In genomic region chr16:87583453-87584131, GRCh38 we compare ENCODE assay signal across 1 cellular context.
TF ChIP-seq lines count a peak whose summit lies in the region.

No MANE protein-coding gene starts in this region.

TF ChIP-seq in GM23338, 12 proteins besides CTCF, POLR2A, EP300 and RAD21 (continued from another document):
- no peak for TF ChIP-seq ETS1 (IDR thresholded peaks at IDR 0.05)
- TF ChIP-seq ZNF331 (CRISPR knock-in tag; IDR thresholded peaks at IDR 0.05; ENCODE audit: low read depth) = no peak
- TF ChIP-seq ZNF114 (CRISPR knock-in tag; IDR thresholded peaks at IDR 0.05) = no peak
- TF ChIP-seq, protein P1, sequence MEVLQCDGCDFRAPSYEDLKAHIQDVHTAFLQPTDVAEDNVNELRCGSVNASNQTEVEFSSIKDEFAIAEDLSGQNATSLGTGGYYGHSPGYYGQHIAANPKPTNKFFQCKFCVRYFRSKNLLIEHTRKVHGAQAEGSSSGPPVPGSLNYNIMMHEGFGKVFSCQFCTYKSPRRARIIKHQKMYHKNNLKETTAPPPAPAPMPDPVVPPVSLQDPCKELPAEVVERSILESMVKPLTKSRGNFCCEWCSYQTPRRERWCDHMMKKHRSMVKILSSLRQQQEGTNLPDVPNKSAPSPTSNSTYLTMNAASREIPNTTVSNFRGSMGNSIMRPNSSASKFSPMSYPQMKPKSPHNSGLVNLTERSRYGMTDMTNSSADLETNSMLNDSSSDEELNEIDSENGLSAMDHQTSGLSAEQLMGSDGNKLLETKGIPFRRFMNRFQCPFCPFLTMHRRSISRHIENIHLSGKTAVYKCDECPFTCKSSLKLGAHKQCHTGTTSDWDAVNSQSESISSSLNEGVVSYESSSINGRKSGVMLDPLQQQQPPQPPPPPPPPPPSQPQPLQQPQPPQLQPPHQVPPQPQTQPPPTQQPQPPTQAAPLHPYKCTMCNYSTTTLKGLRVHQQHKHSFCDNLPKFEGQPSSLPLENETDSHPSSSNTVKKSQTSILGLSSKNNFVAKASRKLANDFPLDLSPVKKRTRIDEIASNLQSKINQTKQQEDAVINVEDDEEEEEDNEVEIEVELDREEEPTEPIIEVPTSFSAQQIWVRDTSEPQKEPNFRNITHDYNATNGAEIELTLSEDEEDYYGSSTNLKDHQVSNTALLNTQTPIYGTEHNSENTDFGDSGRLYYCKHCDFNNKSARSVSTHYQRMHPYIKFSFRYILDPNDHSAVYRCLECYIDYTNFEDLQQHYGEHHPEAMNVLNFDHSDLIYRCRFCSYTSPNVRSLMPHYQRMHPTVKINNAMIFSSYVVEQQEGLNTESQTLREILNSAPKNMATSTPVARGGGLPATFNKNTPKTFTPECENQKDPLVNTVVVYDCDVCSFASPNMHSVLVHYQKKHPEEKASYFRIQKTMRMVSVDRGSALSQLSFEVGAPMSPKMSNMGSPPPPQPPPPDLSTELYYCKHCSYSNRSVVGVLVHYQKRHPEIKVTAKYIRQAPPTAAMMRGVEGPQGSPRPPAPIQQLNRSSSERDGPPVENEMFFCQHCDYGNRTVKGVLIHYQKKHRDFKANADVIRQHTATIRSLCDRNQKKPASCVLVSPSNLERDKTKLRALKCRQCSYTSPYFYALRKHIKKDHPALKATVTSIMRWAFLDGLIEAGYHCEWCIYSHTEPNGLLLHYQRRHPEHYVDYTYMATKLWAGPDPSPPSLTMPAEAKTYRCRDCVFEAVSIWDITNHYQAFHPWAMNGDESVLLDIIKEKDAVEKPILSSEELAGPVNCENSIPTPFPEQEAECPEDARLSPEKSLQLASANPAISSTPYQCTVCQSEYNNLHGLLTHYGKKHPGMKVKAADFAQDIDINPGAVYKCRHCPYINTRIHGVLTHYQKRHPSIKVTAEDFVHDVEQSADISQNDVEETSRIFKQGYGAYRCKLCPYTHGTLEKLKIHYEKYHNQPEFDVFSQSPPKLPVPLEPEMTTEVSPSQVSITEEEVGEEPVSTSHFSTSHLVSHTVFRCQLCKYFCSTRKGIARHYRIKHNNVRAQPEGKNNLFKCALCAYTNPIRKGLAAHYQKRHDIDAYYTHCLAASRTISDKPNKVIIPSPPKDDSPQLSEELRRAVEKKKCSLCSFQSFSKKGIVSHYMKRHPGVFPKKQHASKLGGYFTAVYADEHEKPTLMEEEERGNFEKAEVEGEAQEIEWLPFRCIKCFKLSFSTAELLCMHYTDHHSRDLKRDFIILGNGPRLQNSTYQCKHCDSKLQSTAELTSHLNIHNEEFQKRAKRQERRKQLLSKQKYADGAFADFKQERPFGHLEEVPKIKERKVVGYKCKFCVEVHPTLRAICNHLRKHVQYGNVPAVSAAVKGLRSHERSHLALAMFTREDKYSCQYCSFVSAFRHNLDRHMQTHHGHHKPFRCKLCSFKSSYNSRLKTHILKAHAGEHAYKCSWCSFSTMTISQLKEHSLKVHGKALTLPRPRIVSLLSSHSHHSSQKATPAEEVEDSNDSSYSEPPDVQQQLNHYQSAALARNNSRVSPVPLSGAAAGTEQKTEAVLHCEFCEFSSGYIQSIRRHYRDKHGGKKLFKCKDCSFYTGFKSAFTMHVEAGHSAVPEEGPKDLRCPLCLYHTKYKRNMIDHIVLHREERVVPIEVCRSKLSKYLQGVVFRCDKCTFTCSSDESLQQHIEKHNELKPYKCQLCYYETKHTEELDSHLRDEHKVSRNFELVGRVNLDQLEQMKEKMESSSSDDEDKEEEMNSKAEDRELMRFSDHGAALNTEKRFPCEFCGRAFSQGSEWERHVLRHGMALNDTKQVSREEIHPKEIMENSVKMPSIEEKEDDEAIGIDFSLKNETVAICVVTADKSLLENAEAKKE (CRISPR knock-in tag; IDR thresholded peaks at IDR 0.05) = no peak
- TF ChIP-seq EZH2phosphoT487 (IDR thresholded peaks at IDR 0.05; ENCODE audit: unreplicated experiment) = no peak
- TF ChIP-seq REST (IDR thresholded peaks at IDR 0.05; ENCODE audit: unreplicated experiment) = no peak
- no peak for TF ChIP-seq CREB1 (CRISPR knock-in tag; IDR thresholded peaks at IDR 0.05; ENCODE audit: low read depth)
